In the genomic region with DNA sequence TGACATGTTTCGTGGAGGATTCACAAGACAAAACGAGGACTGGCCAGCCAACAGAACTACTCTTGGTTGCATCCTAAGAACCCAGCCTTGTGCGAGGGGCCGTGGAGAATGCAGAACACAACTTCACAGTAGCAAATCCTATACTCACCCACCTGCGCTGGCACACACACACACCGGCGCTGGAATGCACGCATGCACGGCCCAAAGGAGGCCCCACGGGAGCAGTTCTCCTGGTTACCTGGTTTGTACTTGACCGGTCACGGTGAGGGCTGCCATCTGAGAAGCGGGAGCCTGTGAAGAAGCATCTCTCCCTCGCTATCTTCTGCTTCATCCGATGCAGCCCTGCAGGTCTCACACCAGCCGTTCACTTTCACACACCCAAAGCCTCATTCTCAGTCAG, we compare ENCODE assay signal across 9 cellular contexts.
"Had no signal": no experiment of that assay in that cellular context is flagged by ENCODE, and none has a peak within 500 bp of the region (broad histone marks: within the 10 kb centered on the region; RNA-seq: fewer than 3 reads in every experiment).

No MANE protein-coding gene starts in this region.

- FAIRE-seq: HepG2 had no signal

- H2AFZ ChIP-seq: GM23248 had no signal

- H3K27ac Mint-ChIP-seq: HFFc6, IgD-negative memory B cell had no signal

- H3K4me3 ChIP-seq: GM23248, HAP-1 had no signal

- H3K4me3 Mint-ChIP-seq: HFFc6, IgD-negative memory B cell had no signal

- H3K36me3 ChIP-seq: HAP-1 had no signal

- H3K27ac ChIP-seq: GM23248, HL-60 had no signal

- H3K27me3 Mint-ChIP-seq: IgD-negative memory B cell had no signal

- H3K9me3 Mint-ChIP-seq: HFFc6, IgD-negative memory B cell had no signal

- H3K9me3 ChIP-seq: HAP-1 had no signal

- H3K4me1 ChIP-seq: HAP-1 had no signal

- H3K9ac ChIP-seq: GM23248 had no signal

- DNase-seq: GM23248, GOT3, H7, HFFc6 had no signal

- ATAC-seq: HCT116, HepG2 had no signal
